ENCODE assay signal across 18 cellular contexts in the genomic region with DNA sequence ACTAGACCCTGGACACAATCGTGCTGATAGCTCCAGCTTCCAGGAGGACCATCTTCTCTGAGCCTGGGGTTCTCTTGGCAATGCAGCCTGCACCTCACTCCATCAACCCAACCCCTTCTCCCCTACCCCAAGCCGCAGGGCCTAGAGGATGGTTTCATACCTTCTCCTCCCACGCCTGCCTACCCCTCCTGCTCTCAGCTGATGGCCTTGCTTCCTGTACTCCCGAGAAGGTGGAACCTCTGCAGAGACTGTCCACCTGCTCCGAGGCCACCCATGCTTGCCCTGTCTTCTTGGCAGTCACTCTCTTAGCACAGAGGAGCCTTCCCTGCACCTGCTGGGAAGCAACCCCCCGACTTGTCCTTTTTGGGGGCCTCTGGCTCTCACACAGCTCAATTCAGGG.
DNase-seq lines count a peak whose midpoint lies in the region; ATAC-seq and TF ChIP-seq lines count a peak whose summit lies in the region.
"Had no signal": no experiment of that assay in that cellular context is flagged by ENCODE, and none has a peak within 500 bp of the region (broad histone marks: within the 10 kb centered on the region; RNA-seq: fewer than 3 reads in every experiment).

No MANE protein-coding gene starts in this region.

- H3K9ac ChIP-seq in neural progenitor cell: no peak overlapping the region
- H3K9ac ChIP-seq: BLaER1 treated with 17β-estradiol and CSF1 and Interleukin-3, amounts not matched to agents 10 nM and 100 nM had no signal

- H3K27ac Mint-ChIP-seq in chondrocyte (ENCODE audit: unreplicated experiment) (no peak overlapping the region), nephron progenitor cell (peak overlapping the region; percentile 71), neural progenitor cell (peak overlapping the region; percentile 10)
- H3K27ac Mint-ChIP-seq: B cell; CD4-positive, alpha-beta T cell; CD8-positive, alpha-beta T cell had no signal

- H3K36me3 Mint-ChIP-seq in chondrocyte (ENCODE audit: low read depth) (no peaks in the 10 kb centered on the region), nephron progenitor cell (ENCODE audit: low read depth) (no peaks in the 10 kb centered on the region), neural progenitor cell (no peaks in the 10 kb centered on the region)
- H3K36me3 Mint-ChIP-seq: CD8-positive, alpha-beta T cell had no signal

- H3K27me3 Mint-ChIP-seq in chondrocyte (ENCODE audit: low read depth): no peaks in the 10 kb centered on the region
- peaks cover 24% of the 10 kb centered on the region for H3K27me3 Mint-ChIP-seq in nephron progenitor cell (ENCODE audit: low read depth, poor library complexity)
- peaks cover 4% of the 10 kb centered on the region for H3K27me3 Mint-ChIP-seq in neural progenitor cell (ENCODE audit: insufficient read depth, low read depth)
- H3K27me3 Mint-ChIP-seq: B cell; CD4-positive, alpha-beta T cell had no signal

- no peaks in the 10 kb centered on the region for H3K79me2 ChIP-seq in neural progenitor cell (ENCODE audit: low read depth)

- H3K4me3 Mint-ChIP-seq in chondrocyte (ENCODE audit: unreplicated experiment) (no peak overlapping the region), nephron progenitor cell (no peak overlapping the region), neural progenitor cell (no peak overlapping the region)
- H3K4me3 Mint-ChIP-seq: B cell; CD4-positive, alpha-beta T cell; CD8-positive, alpha-beta T cell had no signal

- H3K9me3 Mint-ChIP-seq in chondrocyte (ENCODE audit: low read depth) (peaks cover 22% of the 10 kb centered on the region), nephron progenitor cell (peaks cover 3% of the 10 kb centered on the region), neural progenitor cell (peaks cover 4% of the 10 kb centered on the region)
- H3K9me3 Mint-ChIP-seq: CD4-positive, alpha-beta T cell had no signal

- H3F3A ChIP-seq in neural progenitor cell (ENCODE audit: low read depth): no peaks in the 10 kb centered on the region

- H3K4me1 Mint-ChIP-seq in chondrocyte (ENCODE audit: low read depth) (no peaks in the 10 kb centered on the region), nephron progenitor cell (peaks cover 28% of the 10 kb centered on the region), neural progenitor cell (peaks cover 23% of the 10 kb centered on the region)
- H3K4me1 Mint-ChIP-seq: B cell had no signal

- no peak overlapping the region for H3K4me2 ChIP-seq in neural progenitor cell
- H3K4me2 ChIP-seq: A549; BLaER1 treated with 17β-estradiol and CSF1 and Interleukin-3, amounts not matched to agents 10 nM and 100 nM had no signal

- H3K4me1 ChIP-seq in neural progenitor cell: peaks cover 6% of the 10 kb centered on the region
- H3K4me1 ChIP-seq: A549, Caco-2 had no signal

- DNase-seq in 8988T (peak; percentile 6), chondrocyte (ENCODE audit: low spot score) (peak; percentile 59), nephron progenitor cell (no peak), neural progenitor cell (ENCODE audit: low spot score) (no peak), NOMO-1 treated with DMSO at 0.1 percent for 48 hours (lab: John Stamatoyannopoulos, UW; ENCODE audit: unreplicated experiment) (no peak), NCI-H82 (lab: John Stamatoyannopoulos, UW) (no peak), cerebellar nuclear complex (lab: John Stamatoyannopoulos, UW) (no peak)
- DNase-seq: AML-193; Caco-2; Calu3; CD4-positive, alpha-beta T cell; CD8-positive, alpha-beta T cell; DMS79 treated with DMSO at 0.1 percent for 48 hours; GF-D8 had no signal

- no peaks in the 10 kb centered on the region for H4K20me1 ChIP-seq in neural progenitor cell (ENCODE audit: low read depth)
- H4K20me1 ChIP-seq: BLaER1 treated with 17β-estradiol and CSF1 and Interleukin-3, amounts not matched to agents 10 nM and 100 nM had no signal

- H3K9me3 ChIP-seq in neural progenitor cell (ENCODE audit: low read depth): no peaks in the 10 kb centered on the region
- H3K9me3 ChIP-seq: A549, Caco-2 had no signal

- no peaks in the 10 kb centered on the region for H3K27me3 ChIP-seq in neural progenitor cell
- H3K27me3 ChIP-seq: BLaER1 treated with 17β-estradiol and CSF1 and Interleukin-3, amounts not matched to agents 10 nM and 100 nM had no signal

- no peaks in the 10 kb centered on the region for H3K36me3 ChIP-seq in neural progenitor cell
- H3K36me3 ChIP-seq: BLaER1 treated with 17β-estradiol and CSF1 and Interleukin-3, amounts not matched to agents 10 nM and 100 nM had no signal

- ATAC-seq in GM19328 (IDR thresholded peaks at IDR 0.05; ENCODE audit: unreplicated experiment): no peak
- ATAC-seq: A549; CD8-positive, alpha-beta T cell had no signal

- no peak overlapping the region for H2AFZ ChIP-seq in neural progenitor cell (replicated peaks)

- no peak overlapping the region for H3K27ac ChIP-seq in neural progenitor cell
- H3K27ac ChIP-seq: A549; BLaER1 treated with 17β-estradiol and CSF1 and Interleukin-3, amounts not matched to agents 10 nM and 100 nM had no signal

- TF ChIP-seq CTCF in chondrocyte (IDR thresholded peaks at IDR 0.05) (no peak), nephron progenitor cell (IDR thresholded peaks at IDR 0.05) (no peak), neural progenitor cell (IDR thresholded peaks at IDR 0.05) (no peak)

- no peak overlapping the region for H3K4me3 ChIP-seq in neural progenitor cell
- H3K4me3 ChIP-seq: A549; BLaER1 treated with 17β-estradiol and CSF1 and Interleukin-3, amounts not matched to agents 10 nM and 100 nM had no signal

Comparison
In these comparisons a context has a peak if more than half of its experiments do, and no peak if none do; other contexts are left out.
1. DNase-seq: peak in 8988T (single experiment) and chondrocyte (single experiment); none in nephron progenitor cell (single experiment), neural progenitor cell (single experiment), NOMO-1 treated with DMSO at 0.1 percent for 48 hours (single experiment), NCI-H82 (single experiment) and cerebellar nuclear complex (0 of 2).